ENCODE assay signal across 1 cellular context in the genomic region with DNA sequence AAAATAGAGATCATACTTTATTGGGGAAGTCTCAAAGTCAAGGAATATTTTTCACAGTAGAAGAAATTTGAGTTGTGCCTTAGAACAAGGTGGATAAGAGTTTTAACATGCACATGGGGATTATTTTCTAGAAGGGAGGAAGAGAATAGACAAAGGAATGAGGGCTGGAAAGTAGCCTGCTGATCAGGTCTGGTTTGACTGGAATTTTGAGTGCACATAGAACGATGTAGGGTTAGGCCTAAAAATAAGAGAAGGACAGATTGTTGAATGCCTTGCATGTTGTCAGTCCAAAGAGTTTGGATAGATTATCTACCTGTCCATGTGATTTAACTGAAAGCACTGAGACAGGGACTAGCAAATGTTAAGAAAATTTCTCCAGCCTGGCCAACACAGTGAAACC.
TF ChIP-seq lines count a peak whose summit lies in the region.

No MANE protein-coding gene starts in this region.

TF ChIP-seq in GM12878, 131 proteins besides CTCF, POLR2A, EP300 and RAD21 (continued from another document):
- no peak for TF ChIP-seq ATF3 (IDR thresholded peaks at IDR 0.05; ENCODE audit: borderline replicate concordance, extremely low read depth, low read depth, low read length)
- TF ChIP-seq, protein P1, sequence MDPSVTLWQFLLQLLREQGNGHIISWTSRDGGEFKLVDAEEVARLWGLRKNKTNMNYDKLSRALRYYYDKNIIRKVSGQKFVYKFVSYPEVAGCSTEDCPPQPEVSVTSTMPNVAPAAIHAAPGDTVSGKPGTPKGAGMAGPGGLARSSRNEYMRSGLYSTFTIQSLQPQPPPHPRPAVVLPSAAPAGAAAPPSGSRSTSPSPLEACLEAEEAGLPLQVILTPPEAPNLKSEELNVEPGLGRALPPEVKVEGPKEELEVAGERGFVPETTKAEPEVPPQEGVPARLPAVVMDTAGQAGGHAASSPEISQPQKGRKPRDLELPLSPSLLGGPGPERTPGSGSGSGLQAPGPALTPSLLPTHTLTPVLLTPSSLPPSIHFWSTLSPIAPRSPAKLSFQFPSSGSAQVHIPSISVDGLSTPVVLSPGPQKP (IDR thresholded peaks at IDR 0.05; ENCODE audit: low read depth, low read length): no peak
- TF ChIP-seq, protein P2, sequence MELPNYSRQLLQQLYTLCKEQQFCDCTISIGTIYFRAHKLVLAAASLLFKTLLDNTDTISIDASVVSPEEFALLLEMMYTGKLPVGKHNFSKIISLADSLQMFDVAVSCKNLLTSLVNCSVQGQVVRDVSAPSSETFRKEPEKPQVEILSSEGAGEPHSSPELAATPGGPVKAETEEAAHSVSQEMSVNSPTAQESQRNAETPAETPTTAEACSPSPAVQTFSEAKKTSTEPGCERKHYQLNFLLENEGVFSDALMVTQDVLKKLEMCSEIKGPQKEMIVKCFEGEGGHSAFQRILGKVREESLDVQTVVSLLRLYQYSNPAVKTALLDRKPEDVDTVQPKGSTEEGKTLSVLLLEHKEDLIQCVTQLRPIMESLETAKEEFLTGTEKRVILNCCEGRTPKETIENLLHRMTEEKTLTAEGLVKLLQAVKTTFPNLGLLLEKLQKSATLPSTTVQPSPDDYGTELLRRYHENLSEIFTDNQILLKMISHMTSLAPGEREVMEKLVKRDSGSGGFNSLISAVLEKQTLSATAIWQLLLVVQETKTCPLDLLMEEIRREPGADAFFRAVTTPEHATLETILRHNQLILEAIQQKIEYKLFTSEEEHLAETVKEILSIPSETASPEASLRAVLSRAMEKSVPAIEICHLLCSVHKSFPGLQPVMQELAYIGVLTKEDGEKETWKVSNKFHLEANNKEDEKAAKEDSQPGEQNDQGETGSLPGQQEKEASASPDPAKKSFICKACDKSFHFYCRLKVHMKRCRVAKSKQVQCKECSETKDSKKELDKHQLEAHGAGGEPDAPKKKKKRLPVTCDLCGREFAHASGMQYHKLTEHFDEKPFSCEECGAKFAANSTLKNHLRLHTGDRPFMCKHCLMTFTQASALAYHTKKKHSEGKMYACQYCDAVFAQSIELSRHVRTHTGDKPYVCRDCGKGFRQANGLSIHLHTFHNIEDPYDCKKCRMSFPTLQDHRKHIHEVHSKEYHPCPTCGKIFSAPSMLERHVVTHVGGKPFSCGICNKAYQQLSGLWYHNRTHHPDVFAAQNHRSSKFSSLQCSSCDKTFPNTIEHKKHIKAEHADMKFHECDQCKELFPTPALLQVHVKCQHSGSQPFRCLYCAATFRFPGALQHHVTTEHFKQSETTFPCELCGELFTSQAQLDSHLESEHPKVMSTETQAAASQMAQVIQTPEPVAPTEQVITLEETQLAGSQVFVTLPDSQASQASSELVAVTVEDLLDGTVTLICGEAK (IDR thresholded peaks at IDR 0.05; ENCODE audit: borderline replicate concordance): no peak
- TF ChIP-seq SP1 (IDR thresholded peaks at IDR 0.05; ENCODE audit: low read depth, low read length): no peak
- no peak for TF ChIP-seq SIN3A (IDR thresholded peaks at IDR 0.05; ENCODE audit: low read depth, low read length)
- TF ChIP-seq, protein P3, sequence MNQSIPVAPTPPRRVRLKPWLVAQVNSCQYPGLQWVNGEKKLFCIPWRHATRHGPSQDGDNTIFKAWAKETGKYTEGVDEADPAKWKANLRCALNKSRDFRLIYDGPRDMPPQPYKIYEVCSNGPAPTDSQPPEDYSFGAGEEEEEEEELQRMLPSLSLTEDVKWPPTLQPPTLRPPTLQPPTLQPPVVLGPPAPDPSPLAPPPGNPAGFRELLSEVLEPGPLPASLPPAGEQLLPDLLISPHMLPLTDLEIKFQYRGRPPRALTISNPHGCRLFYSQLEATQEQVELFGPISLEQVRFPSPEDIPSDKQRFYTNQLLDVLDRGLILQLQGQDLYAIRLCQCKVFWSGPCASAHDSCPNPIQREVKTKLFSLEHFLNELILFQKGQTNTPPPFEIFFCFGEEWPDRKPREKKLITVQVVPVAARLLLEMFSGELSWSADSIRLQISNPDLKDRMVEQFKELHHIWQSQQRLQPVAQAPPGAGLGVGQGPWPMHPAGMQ (IDR thresholded peaks at IDR 0.05; ENCODE audit: borderline replicate concordance): no peak
- TF ChIP-seq STAT3 (IDR thresholded peaks at IDR 0.05; ENCODE audit: low read depth, low read length): no peak
- TF ChIP-seq NFIC (IDR thresholded peaks at IDR 0.05; ENCODE audit: low read depth, low read length): no peak
- TF ChIP-seq DPF2 (IDR thresholded peaks at IDR 0.05): no peak
- TF ChIP-seq, protein P4, sequence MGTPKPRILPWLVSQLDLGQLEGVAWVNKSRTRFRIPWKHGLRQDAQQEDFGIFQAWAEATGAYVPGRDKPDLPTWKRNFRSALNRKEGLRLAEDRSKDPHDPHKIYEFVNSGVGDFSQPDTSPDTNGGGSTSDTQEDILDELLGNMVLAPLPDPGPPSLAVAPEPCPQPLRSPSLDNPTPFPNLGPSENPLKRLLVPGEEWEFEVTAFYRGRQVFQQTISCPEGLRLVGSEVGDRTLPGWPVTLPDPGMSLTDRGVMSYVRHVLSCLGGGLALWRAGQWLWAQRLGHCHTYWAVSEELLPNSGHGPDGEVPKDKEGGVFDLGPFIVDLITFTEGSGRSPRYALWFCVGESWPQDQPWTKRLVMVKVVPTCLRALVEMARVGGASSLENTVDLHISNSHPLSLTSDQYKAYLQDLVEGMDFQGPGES (IDR thresholded peaks at IDR 0.05): no peak
- TF ChIP-seq BRCA1 (IDR thresholded peaks at IDR 0.05; ENCODE audit: low read depth, low read length): no peak
